In the genomic region with DNA sequence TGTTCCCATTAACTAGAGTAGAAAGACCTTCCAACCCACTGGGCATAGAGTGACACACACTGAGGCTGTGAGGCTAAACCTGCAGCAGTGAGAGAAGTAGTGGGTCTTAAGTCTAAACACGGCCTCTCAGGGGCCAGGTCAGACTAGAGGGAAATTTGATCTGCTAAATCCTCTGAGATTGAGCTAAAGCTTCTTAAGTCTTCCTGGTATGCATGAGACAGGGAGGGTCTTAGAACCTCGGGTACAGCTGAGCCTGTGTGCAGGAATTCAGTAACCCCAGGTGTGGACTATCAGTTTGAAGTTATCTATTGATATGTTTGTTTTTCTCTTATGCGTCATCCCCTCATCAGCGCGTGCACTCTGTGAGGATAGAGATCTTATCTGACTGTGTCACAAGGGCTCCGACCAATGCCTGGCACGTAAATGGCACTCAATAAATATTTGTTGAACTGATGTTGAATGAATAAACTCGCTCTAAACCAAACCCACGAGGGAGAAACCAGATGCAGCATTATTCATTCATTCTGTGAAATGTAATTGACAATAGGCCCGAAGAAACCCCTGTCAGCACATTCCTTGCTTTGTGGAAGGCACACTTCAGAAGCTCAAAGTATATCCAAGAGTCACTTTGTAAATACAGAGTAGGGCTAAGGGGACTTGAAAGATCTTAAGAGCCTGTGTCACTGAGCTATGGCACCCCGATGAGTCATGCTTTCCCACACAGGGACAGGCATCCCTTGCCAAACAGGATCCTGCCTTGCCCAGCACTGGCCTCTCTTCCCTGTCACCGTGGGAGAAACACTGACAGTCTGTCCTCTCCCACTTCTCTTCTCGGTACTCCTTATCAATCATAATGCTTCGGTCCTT, we compare ENCODE assay signal across 1 cellular context.
TF ChIP-seq lines count a peak whose summit lies in the region.

No MANE protein-coding gene starts in this region.

TF ChIP-seq in HepG2, 621 proteins besides CTCF, POLR2A, EP300 and RAD21 (continued from another document and continues in another):
- TF ChIP-seq, protein P1, sequence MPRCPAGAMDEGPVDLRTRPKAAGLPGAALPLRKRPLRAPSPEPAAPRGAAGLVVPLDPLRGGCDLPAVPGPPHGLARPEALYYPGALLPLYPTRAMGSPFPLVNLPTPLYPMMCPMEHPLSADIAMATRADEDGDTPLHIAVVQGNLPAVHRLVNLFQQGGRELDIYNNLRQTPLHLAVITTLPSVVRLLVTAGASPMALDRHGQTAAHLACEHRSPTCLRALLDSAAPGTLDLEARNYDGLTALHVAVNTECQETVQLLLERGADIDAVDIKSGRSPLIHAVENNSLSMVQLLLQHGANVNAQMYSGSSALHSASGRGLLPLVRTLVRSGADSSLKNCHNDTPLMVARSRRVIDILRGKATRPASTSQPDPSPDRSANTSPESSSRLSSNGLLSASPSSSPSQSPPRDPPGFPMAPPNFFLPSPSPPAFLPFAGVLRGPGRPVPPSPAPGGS (CRISPR knock-in tag; IDR thresholded peaks at IDR 0.05), result peak; percentile 70; the same call in 1 of the 2 replicates
- TF ChIP-seq ZNF569 (CRISPR knock-in tag; IDR thresholded peaks at IDR 0.05; ENCODE audit: borderline replicate concordance) (no peak), ZNF749 (CRISPR knock-in tag; IDR thresholded peaks at IDR 0.05; ENCODE audit: borderline replicate concordance) (no peak), ZMYM4 (CRISPR knock-in tag; IDR thresholded peaks at IDR 0.05) (peak; percentile 44; the same call in 1 of the 2 replicates), ZFY (CRISPR knock-in tag; IDR thresholded peaks at IDR 0.05) (no peak), NFATC3 (CRISPR knock-in tag; IDR thresholded peaks at IDR 0.05) (no peak), ARNT2 (CRISPR knock-in tag; IDR thresholded peaks at IDR 0.05; ENCODE audit: low read depth) (peak; percentile 55; the same call in 1 of the 2 replicates), GATAD2A (CRISPR knock-in tag; IDR thresholded peaks at IDR 0.05) (peak; percentile 81), TGIF2 (CRISPR knock-in tag; IDR thresholded peaks at IDR 0.05) (peak; percentile 72; the same call in 1 of the 2 replicates), ATM (IDR thresholded peaks at IDR 0.05; ENCODE audit: borderline replicate concordance) (no peak), SIN3A (IDR thresholded peaks at IDR 0.05; ENCODE audit: borderline replicate concordance, low read depth, low read length) (no peak; the same call in 1 of the 2 replicates), NR2C2 (CRISPR knock-in tag; IDR thresholded peaks at IDR 0.05; ENCODE audit: borderline replicate concordance) (no peak), ZNF17 (CRISPR knock-in tag; IDR thresholded peaks at IDR 0.05) (no peak), GZF1 (CRISPR knock-in tag; IDR thresholded peaks at IDR 0.05) (no peak), ONECUT2 (CRISPR knock-in tag; IDR thresholded peaks at IDR 0.05) (peak; percentile 58; the same call in 1 of the 2 replicates)
- TF ChIP-seq, protein P2, sequence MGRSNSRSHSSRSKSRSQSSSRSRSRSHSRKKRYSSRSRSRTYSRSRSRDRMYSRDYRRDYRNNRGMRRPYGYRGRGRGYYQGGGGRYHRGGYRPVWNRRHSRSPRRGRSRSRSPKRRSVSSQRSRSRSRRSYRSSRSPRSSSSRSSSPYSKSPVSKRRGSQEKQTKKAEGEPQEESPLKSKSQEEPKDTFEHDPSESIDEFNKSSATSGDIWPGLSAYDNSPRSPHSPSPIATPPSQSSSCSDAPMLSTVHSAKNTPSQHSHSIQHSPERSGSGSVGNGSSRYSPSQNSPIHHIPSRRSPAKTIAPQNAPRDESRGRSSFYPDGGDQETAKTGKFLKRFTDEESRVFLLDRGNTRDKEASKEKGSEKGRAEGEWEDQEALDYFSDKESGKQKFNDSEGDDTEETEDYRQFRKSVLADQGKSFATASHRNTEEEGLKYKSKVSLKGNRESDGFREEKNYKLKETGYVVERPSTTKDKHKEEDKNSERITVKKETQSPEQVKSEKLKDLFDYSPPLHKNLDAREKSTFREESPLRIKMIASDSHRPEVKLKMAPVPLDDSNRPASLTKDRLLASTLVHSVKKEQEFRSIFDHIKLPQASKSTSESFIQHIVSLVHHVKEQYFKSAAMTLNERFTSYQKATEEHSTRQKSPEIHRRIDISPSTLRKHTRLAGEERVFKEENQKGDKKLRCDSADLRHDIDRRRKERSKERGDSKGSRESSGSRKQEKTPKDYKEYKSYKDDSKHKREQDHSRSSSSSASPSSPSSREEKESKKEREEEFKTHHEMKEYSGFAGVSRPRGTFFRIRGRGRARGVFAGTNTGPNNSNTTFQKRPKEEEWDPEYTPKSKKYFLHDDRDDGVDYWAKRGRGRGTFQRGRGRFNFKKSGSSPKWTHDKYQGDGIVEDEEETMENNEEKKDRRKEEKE (IDR thresholded peaks at IDR 0.05), result no peak
- TF ChIP-seq, protein P3, sequence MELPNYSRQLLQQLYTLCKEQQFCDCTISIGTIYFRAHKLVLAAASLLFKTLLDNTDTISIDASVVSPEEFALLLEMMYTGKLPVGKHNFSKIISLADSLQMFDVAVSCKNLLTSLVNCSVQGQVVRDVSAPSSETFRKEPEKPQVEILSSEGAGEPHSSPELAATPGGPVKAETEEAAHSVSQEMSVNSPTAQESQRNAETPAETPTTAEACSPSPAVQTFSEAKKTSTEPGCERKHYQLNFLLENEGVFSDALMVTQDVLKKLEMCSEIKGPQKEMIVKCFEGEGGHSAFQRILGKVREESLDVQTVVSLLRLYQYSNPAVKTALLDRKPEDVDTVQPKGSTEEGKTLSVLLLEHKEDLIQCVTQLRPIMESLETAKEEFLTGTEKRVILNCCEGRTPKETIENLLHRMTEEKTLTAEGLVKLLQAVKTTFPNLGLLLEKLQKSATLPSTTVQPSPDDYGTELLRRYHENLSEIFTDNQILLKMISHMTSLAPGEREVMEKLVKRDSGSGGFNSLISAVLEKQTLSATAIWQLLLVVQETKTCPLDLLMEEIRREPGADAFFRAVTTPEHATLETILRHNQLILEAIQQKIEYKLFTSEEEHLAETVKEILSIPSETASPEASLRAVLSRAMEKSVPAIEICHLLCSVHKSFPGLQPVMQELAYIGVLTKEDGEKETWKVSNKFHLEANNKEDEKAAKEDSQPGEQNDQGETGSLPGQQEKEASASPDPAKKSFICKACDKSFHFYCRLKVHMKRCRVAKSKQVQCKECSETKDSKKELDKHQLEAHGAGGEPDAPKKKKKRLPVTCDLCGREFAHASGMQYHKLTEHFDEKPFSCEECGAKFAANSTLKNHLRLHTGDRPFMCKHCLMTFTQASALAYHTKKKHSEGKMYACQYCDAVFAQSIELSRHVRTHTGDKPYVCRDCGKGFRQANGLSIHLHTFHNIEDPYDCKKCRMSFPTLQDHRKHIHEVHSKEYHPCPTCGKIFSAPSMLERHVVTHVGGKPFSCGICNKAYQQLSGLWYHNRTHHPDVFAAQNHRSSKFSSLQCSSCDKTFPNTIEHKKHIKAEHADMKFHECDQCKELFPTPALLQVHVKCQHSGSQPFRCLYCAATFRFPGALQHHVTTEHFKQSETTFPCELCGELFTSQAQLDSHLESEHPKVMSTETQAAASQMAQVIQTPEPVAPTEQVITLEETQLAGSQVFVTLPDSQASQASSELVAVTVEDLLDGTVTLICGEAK (IDR thresholded peaks at IDR 0.05), result no peak
- TF ChIP-seq, protein P3 (CRISPR knock-in tag; IDR thresholded peaks at IDR 0.05), result no peak; the same call in 1 of the 2 replicates
- TF ChIP-seq, protein P4, sequence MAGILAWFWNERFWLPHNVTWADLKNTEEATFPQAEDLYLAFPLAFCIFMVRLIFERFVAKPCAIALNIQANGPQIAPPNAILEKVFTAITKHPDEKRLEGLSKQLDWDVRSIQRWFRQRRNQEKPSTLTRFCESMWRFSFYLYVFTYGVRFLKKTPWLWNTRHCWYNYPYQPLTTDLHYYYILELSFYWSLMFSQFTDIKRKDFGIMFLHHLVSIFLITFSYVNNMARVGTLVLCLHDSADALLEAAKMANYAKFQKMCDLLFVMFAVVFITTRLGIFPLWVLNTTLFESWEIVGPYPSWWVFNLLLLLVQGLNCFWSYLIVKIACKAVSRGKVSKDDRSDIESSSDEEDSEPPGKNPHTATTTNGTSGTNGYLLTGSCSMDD (CRISPR knock-in tag; IDR thresholded peaks at IDR 0.05), result no peak
- TF ChIP-seq, protein P5, sequence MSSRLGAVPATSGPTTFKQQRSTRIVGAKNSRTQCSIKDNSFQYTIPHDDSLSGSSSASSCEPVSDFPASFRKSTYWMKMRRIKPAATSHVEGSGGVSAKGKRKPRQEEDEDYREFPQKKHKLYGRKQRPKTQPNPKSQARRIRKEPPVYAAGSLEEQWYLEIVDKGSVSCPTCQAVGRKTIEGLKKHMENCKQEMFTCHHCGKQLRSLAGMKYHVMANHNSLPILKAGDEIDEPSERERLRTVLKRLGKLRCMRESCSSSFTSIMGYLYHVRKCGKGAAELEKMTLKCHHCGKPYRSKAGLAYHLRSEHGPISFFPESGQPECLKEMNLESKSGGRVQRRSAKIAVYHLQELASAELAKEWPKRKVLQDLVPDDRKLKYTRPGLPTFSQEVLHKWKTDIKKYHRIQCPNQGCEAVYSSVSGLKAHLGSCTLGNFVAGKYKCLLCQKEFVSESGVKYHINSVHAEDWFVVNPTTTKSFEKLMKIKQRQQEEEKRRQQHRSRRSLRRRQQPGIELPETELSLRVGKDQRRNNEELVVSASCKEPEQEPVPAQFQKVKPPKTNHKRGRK (CRISPR knock-in tag; IDR thresholded peaks at IDR 0.05), result no peak
- TF ChIP-seq, protein P6, sequence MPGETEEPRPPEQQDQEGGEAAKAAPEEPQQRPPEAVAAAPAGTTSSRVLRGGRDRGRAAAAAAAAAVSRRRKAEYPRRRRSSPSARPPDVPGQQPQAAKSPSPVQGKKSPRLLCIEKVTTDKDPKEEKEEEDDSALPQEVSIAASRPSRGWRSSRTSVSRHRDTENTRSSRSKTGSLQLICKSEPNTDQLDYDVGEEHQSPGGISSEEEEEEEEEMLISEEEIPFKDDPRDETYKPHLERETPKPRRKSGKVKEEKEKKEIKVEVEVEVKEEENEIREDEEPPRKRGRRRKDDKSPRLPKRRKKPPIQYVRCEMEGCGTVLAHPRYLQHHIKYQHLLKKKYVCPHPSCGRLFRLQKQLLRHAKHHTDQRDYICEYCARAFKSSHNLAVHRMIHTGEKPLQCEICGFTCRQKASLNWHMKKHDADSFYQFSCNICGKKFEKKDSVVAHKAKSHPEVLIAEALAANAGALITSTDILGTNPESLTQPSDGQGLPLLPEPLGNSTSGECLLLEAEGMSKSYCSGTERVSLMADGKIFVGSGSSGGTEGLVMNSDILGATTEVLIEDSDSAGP (CRISPR knock-in tag; IDR thresholded peaks at IDR 0.05; ENCODE audit: borderline replicate concordance), result no peak
- TF ChIP-seq, protein P7, sequence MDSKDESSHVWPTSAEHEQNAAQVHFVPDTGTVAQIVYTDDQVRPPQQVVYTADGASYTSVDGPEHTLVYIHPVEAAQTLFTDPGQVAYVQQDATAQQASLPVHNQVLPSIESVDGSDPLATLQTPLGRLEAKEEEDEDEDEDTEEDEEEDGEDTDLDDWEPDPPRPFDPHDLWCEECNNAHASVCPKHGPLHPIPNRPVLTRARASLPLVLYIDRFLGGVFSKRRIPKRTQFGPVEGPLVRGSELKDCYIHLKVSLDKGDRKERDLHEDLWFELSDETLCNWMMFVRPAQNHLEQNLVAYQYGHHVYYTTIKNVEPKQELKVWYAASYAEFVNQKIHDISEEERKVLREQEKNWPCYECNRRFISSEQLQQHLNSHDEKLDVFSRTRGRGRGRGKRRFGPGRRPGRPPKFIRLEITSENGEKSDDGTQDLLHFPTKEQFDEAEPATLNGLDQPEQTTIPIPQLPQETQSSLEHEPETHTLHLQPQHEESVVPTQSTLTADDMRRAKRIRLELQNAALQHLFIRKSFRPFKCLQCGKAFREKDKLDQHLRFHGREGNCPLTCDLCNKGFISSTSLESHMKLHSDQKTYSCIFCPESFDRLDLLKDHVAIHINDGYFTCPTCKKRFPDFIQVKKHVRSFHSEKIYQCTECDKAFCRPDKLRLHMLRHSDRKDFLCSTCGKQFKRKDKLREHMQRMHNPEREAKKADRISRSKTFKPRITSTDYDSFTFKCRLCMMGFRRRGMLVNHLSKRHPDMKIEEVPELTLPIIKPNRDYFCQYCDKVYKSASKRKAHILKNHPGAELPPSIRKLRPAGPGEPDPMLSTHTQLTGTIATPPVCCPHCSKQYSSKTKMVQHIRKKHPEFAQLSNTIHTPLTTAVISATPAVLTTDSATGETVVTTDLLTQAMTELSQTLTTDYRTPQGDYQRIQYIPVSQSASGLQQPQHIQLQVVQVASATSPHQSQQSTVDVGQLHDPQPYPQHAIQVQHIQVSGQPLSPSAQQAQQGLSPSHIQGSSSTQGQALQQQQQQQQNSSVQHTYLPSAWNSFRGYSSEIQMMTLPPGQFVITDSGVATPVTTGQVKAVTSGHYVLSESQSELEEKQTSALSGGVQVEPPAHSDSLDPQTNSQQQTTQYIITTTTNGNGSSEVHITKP (CRISPR knock-in tag; IDR thresholded peaks at IDR 0.05; ENCODE audit: low read depth), result no peak
- TF ChIP-seq, protein P8, sequence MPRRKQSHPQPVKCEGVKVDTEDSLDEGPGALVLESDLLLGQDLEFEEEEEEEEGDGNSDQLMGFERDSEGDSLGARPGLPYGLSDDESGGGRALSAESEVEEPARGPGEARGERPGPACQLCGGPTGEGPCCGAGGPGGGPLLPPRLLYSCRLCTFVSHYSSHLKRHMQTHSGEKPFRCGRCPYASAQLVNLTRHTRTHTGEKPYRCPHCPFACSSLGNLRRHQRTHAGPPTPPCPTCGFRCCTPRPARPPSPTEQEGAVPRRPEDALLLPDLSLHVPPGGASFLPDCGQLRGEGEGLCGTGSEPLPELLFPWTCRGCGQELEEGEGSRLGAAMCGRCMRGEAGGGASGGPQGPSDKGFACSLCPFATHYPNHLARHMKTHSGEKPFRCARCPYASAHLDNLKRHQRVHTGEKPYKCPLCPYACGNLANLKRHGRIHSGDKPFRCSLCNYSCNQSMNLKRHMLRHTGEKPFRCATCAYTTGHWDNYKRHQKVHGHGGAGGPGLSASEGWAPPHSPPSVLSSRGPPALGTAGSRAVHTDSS (CRISPR knock-in tag; conservative IDR thresholded peaks at IDR 0.05), result no peak
